9 cellular contexts compared by ENCODE assay signal in the genomic region with DNA sequence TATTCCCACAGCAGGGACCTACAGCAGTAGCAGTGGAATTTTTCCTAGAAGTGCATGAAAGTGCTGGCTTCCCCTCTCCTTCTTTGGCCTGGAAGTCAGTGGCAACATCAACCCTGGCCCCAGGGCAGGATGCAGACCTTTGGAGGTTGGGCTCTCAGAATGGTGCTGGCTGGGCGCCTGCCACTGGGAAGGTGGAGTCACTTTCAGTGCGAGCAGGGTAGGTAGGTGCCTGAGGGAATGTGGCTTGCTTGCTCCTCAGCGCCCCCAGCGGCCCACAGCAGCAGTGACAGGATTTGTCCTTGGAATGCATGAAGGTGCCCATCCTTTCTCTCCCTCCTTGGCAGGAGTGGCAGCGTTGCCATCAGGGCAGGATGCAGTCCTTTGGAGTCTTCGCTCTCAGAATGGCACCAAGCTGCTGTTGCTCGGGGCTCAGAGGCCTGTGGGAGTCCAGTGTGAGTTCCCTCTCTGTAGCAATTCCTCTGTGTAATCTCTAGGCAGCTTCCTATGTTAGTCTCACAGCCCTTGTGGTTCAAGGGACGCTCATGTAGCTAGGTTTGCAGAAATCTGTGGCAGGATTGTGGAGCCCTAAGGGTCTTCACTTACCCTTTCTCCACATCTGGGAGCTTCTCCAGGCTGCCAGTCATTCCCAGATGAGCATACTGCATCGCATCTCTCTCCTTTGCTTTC.
A peak's percentile ranks its signal among the peaks of the same experiment; 100 is the strongest.
DNase-seq lines count a peak whose midpoint lies in the region; ATAC-seq and TF ChIP-seq lines count a peak whose summit lies in the region.
"Had no signal": no experiment of that assay in that cellular context is flagged by ENCODE, and none has a peak within 500 bp of the region (broad histone marks: within the 10 kb centered on the region; RNA-seq: fewer than 3 reads in every experiment).

No MANE protein-coding gene starts in this region.

- H3K4me1 Mint-ChIP-seq in nephron = no peaks in the 10 kb centered on the region

- no peak overlapping the region for H3K4me2 ChIP-seq in Loucy (ENCODE audit: low read depth, low read length, poor library complexity, severe bottlenecking)

- H3K36me3 ChIP-seq in Loucy (ENCODE audit: insufficient read depth, low read length) = no peaks in the 10 kb centered on the region
- no peaks in the 10 kb centered on the region for H3K36me3 ChIP-seq in brain microvascular endothelial cell (replicated peaks)
- H3K36me3 ChIP-seq in sigmoid colon = no peaks in the 10 kb centered on the region

- in situ Hi-C loops in brain microvascular endothelial cell (cut with HindIII; ENCODE audit: low pct_ligation_motif_present, low sequenced_read_pairs) = no loop called here

- H3K9me3 Mint-ChIP-seq in nephron = peaks cover 7% of the 10 kb centered on the region

- intact Hi-C loops in sigmoid colon (cut with DNase I) = no loop called here

- H3K4me3 Mint-ChIP-seq in nephron = no peak overlapping the region

- H2AFZ ChIP-seq in Loucy (ENCODE audit: low read length) = no peak overlapping the region

- H3K9ac ChIP-seq in Loucy (ENCODE audit: low read depth, low read length, poor library complexity, severe bottlenecking) = no peak overlapping the region

- no peaks in the 10 kb centered on the region for H3K9me3 ChIP-seq in Loucy (ENCODE audit: insufficient read depth, low read depth, low read length)
- H3K9me3 ChIP-seq in sigmoid colon = peaks cover 0 to 5% (median 2%) of the 10 kb centered on the region in 4 donors

- no peaks in the 10 kb centered on the region for H3K36me3 Mint-ChIP-seq in nephron (ENCODE audit: low read depth)

- ATAC-seq in GM19328 (IDR thresholded peaks at IDR 0.05; ENCODE audit: unreplicated experiment) = peak; percentile 68
- no peak for ATAC-seq in HG03045 (IDR thresholded peaks at IDR 0.05; ENCODE audit: unreplicated experiment)

- H3K27me3 Mint-ChIP-seq in nephron (ENCODE audit: low read depth) = no peaks in the 10 kb centered on the region

- H3K27me3 ChIP-seq in Loucy (ENCODE audit: insufficient read depth, low read length, poor library complexity, severe bottlenecking) (no peaks in the 10 kb centered on the region), brain microvascular endothelial cell (replicated peaks) (no peaks in the 10 kb centered on the region), sigmoid colon (no peaks in the 10 kb centered on the region)

- TF ChIP-seq POLR2A in sigmoid colon (IDR thresholded peaks at IDR 0.05) = no peak

- H3K4me3 ChIP-seq in Loucy (ENCODE audit: low read length, poor library complexity, severe bottlenecking) = no peak overlapping the region
- H3K4me3 ChIP-seq in brain microvascular endothelial cell (ENCODE audit: low read depth, low read length) = no peak overlapping the region
- H3K4me3 ChIP-seq in sigmoid colon = no peak overlapping the region
- H3K4me3 ChIP-seq: skin epidermis had no signal

- no peaks in the 10 kb centered on the region for H3K9me2 ChIP-seq in Loucy (replicated peaks; ENCODE audit: low read depth, low read length)

- H3K27ac ChIP-seq in brain microvascular endothelial cell (no peak overlapping the region), sigmoid colon (no peak overlapping the region)
- H3K27ac ChIP-seq: skin epidermis had no signal

- 43 to 67% methylated on average over 9 of the region's 9 CpGs for WGBS in sigmoid colon, 2 donors

- H3K4me1 ChIP-seq in Loucy (ENCODE audit: insufficient read depth, low read length, poor library complexity, severe bottlenecking) = no peaks in the 10 kb centered on the region
- H3K4me1 ChIP-seq in sigmoid colon = no peaks in the 10 kb centered on the region

- no peak for TF ChIP-seq EP300 in sigmoid colon (IDR thresholded peaks at IDR 0.05)

- DNase-seq in A172 (ENCODE audit: low spot score) (peak; percentile 19), brain microvascular endothelial cell (no peak), sigmoid colon (no peak), GM19240 (ENCODE audit: insufficient read length, low spot score) (no peak)

- TF ChIP-seq CTCF in Loucy (conservative IDR thresholded peaks at IDR 0.05; ENCODE audit: low read length) = peak; percentile 64
- peak; percentile 92 for TF ChIP-seq CTCF in brain microvascular endothelial cell (IDR thresholded peaks at IDR 0.05; ENCODE audit: low read depth, low read length, missing control alignments)
- peak; percentile 28 to 46 (median 41) for TF ChIP-seq CTCF in nephron (IDR thresholded peaks at IDR 0.05; ENCODE audit: unreplicated experiment in 3 of 3)
- TF ChIP-seq CTCF in sigmoid colon (IDR thresholded peaks at IDR 0.05) = peak in 1 of 4 experiments; percentile 7

- no peaks in the 10 kb centered on the region for H3K79me2 ChIP-seq in Loucy (ENCODE audit: insufficient read depth, low read length)

- no peaks in the 10 kb centered on the region for H3F3A ChIP-seq in Loucy (ENCODE audit: low read depth)

- H3K27ac Mint-ChIP-seq in nephron = no peak overlapping the region

- H4K20me1 ChIP-seq in Loucy (ENCODE audit: insufficient read depth, low read length, poor library complexity, severe bottlenecking) = no peaks in the 10 kb centered on the region
